In the genomic region with DNA sequence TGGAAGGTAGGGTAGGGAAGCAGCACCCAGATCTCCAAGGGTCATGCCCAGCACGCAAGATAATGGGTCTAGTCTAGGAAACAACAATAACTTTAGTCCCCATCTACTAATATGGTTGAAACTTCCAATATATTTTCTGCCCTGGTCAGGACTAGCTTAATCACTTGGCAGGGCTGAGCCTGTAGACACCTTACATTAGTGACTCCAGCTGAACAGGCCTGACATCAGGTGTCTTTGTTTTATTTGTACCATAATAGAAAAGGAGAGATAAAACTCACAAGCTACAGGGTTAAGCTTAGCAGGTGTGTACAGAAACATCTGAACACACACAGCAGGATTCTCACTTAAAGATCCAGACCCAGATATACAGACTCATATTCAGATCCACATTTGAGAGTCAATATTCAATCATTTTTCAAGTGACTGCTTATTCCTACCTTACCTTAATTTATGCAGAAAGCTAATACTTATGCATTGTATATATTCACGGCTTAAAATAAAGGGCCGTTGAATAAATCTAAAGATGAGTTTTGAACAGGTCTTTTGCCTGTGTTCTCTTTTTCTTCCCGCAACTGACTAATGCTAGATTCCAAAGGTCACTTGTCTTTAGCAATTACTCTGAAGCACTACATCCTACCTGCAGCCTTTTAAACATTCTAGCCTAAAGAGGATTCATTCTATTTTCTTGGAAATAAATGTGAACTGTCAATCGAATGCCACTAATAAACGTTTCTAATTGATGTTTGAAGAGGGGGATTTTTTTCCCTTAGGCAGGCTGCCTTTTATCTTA, we compare ENCODE assay signal across 14 cellular contexts.
"Had no signal": no experiment of that assay in that cellular context is flagged by ENCODE, and none has a peak within 500 bp of the region (broad histone marks: within the 10 kb centered on the region; RNA-seq: fewer than 3 reads in every experiment).

No MANE protein-coding gene starts in this region.

- H3K27ac ChIP-seq: esophagus muscularis mucosa, gastroesophageal sphincter, heart left ventricle, lower lobe of right lung had no signal

- DNase-seq: activated CD4-positive, alpha-beta T cell treated with anti-CD3 and anti-CD28 coated beads for 36 hours; activated CD4-positive, alpha-beta T cell treated with anti-CD3 and anti-CD28 coated beads, Interleukin-2, amount 50 U/mL, for 48 hours; activated gamma-delta T cell treated with Interleukin-2 at 50 U/mL for 16 hours; effector CD8-positive, alpha-beta T cell; heart left ventricle; lower lobe of right lung; natural killer cell; stimulated activated CD4-positive, alpha-beta T cell treated with anti-CD3 and anti-CD28 coated beads, Interleukin-12 subunit alpha, Interleukin-12 subunit beta, amount 100 ng/mL, for 4 hours; stimulated activated CD4-positive, alpha-beta T cell treated with anti-CD3 and anti-CD28 coated beads, Interleukin-1b, Interleukin-23, amount 100 ng/mL, for 48 hours; stimulated activated CD8-positive, alpha-beta memory T cell treated with anti-CD3 and anti-CD28 coated beads, Interleukin-4, amount 100 ng/mL, for 48 hours; stimulated activated naive CD4-positive, alpha-beta T cell had no signal

- ATAC-seq: activated CD4-positive, alpha-beta T cell treated with anti-CD3 and anti-CD28 coated beads for 36 hours; gastroesophageal sphincter; heart left ventricle; lower lobe of right lung; natural killer cell; WTC11 had no signal

- H3K9me3 ChIP-seq: esophagus muscularis mucosa, gastroesophageal sphincter, heart left ventricle, lower lobe of right lung had no signal

- H3K36me3 ChIP-seq: esophagus muscularis mucosa, gastroesophageal sphincter, heart left ventricle, lower lobe of right lung had no signal

- H3K27me3 ChIP-seq: esophagus muscularis mucosa, gastroesophageal sphincter had no signal

- H3K4me1 ChIP-seq: esophagus muscularis mucosa, gastroesophageal sphincter, heart left ventricle, lower lobe of right lung had no signal

- H3K4me3 ChIP-seq: esophagus muscularis mucosa, gastroesophageal sphincter, heart left ventricle, lower lobe of right lung had no signal
